Comparison of ENCODE assay signal across 18 cellular contexts in genomic region chr5:127652952-127653611, GRCh38. TPM values are rescaled to one million over a fixed set of nuclear protein-coding genes. Genes with fewer than 3 reads are reported as not detected.
"Had no signal": no experiment of that assay in that cellular context is flagged by ENCODE, and none has a peak within 500 bp of the region (broad histone marks: within the 10 kb centered on the region; RNA-seq: fewer than 3 reads in every experiment).

No MANE protein-coding gene starts in this region.

- H3K36me3 ChIP-seq: brain microvascular endothelial cell, gastroesophageal sphincter, ovary had no signal

- H3K27me3 ChIP-seq: brain microvascular endothelial cell, gastroesophageal sphincter, hepatocyte, ovary had no signal

- H3K9me3 Mint-ChIP-seq: activated T-cell treated with anti-CD3 and anti-CD28 coated beads, Interleukin-2, amount 50 U/mL, for 24 hours; neural crest cell had no signal

- H3K27ac Mint-ChIP-seq: activated CD8-positive, alpha-beta memory T cell treated with anti-CD3 and anti-CD28 coated beads, Interleukin-2, amount 10 ng/mL, durations not matched to agents 7 days and 5 days; activated naive CD8-positive, alpha-beta T cell; activated T-cell treated with anti-CD3 and anti-CD28 coated beads, Interleukin-2, amount 50 U/mL, for 24 hours had no signal

- ATAC-seq: activated CD8-positive, alpha-beta memory T cell treated with anti-CD3 and anti-CD28 coated beads, Interleukin-2, amount 10 ng/mL, durations not matched to agents 7 days and 5 days; gastroesophageal sphincter had no signal

- H2AFZ ChIP-seq: hepatocyte had no signal

- H3K4me2 ChIP-seq: hepatocyte had no signal

- H3K9me3 ChIP-seq: gastroesophageal sphincter, ovary had no signal

- DNase-seq: activated CD4-positive, alpha-beta T cell treated with anti-CD3 and anti-CD28 coated beads, Interleukin-2, amount 50 U/mL, for 4 hours; activated CD4-positive, CD25-positive, alpha-beta regulatory T cell treated with anti-CD3 and anti-CD28 coated beads, Interleukin-2, amount 50 U/mL, for 72 hours; activated CD8-positive, alpha-beta memory T cell treated with anti-CD3 and anti-CD28 coated beads, Interleukin-2, amount 10 ng/mL, durations not matched to agents 7 days and 5 days; activated gamma-delta T cell; activated T-cell treated with anti-CD3 and anti-CD28 coated beads, Interleukin-2, amount 50 U/mL, for 24 hours; amygdala; brain microvascular endothelial cell; effector memory CD4-positive, alpha-beta T cell; ovary; stimulated activated CD4-positive, alpha-beta T cell treated with anti-CD3 and anti-CD28 coated beads, Interleukin-15, amount 100 ng/mL, for 24 hours; stimulated activated CD4-positive, alpha-beta T cell treated with anti-CD3 and anti-CD28 coated beads, Interleukin-4, amount 100 ng/mL, for 4 hours had no signal

- H3K79me2 ChIP-seq: hepatocyte had no signal

- H3K4me3 ChIP-seq: gastroesophageal sphincter, hepatocyte, ovary had no signal

- H3K4me1 Mint-ChIP-seq: activated CD8-positive, alpha-beta memory T cell treated with anti-CD3 and anti-CD28 coated beads, Interleukin-2, amount 10 ng/mL, durations not matched to agents 7 days and 5 days had no signal

- H3K27ac ChIP-seq: brain microvascular endothelial cell, gastroesophageal sphincter, hepatocyte, ovary had no signal

- H3K4me3 Mint-ChIP-seq: activated CD8-positive, alpha-beta memory T cell treated with anti-CD3 and anti-CD28 coated beads, Interleukin-2, amount 10 ng/mL, durations not matched to agents 7 days and 5 days; activated naive CD8-positive, alpha-beta T cell; activated T-cell treated with anti-CD3 and anti-CD28 coated beads, Interleukin-2, amount 50 U/mL, for 24 hours; neural crest cell had no signal

RNA-seq across cellular contexts. Expression of gene CTXN3, which starts 4.2 kb away (rescaled TPM):
- total RNA-seq: activated CD8-positive, alpha-beta memory T cell treated with anti-CD3 and anti-CD28 coated beads, Interleukin-2, amount 10 ng/mL, durations not matched to agents 7 days and 5 days; hepatocyte; lower leg skin; mesenteric fat pad; neural crest cell; ovary had no signal
- polyA plus RNA-seq: hepatocyte, ovary had no signal

RNA-seq across cellular contexts. Expression of gene CCDC192, which starts 50.1 kb away (rescaled TPM):
- total RNA-seq: activated CD8-positive, alpha-beta memory T cell treated with anti-CD3 and anti-CD28 coated beads, Interleukin-2, amount 10 ng/mL, durations not matched to agents 7 days and 5 days; hepatocyte; lower leg skin; skeletal muscle tissue had no signal
